ENCODE assay signal across 16 cellular contexts in the genomic region with DNA sequence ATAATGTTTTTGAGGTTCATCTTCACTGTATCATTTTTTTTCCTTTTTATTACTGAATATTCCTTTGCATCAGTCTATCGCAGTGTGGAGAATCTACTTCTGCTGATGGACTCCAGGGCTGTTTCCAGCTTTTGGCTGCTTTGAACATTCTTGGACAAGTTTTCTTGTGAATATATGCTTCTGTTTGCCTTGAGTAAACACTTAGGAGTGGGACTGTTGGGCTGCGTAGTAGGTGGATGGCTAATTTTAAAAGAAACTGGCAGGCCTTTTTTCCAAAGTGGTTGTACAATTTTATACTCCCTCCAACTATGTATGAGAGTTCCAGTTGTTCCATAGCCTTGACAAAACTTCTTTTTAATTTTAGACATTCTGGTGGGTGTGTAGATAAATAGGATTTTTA.
DNase-seq lines count a peak whose midpoint lies in the region; TF ChIP-seq lines count a peak whose summit lies in the region.
"Had no signal": no experiment of that assay in that cellular context is flagged by ENCODE, and none has a peak within 500 bp of the region (broad histone marks: within the 10 kb centered on the region; RNA-seq: fewer than 3 reads in every experiment).

No MANE protein-coding gene starts in this region.

- TF ChIP-seq CTCF in ascending aorta (IDR thresholded peaks at IDR 0.05) (no peak), tibial artery (IDR thresholded peaks at IDR 0.05) (no peak)

- H2BK5ac ChIP-seq in mesenchymal stem cell (ENCODE audit: low read depth, low read length, poor library complexity, severe bottlenecking), result no peak overlapping the region

- H4K91ac ChIP-seq in mesenchymal stem cell (ENCODE audit: low read length), result no peak overlapping the region

- H3K9me3 ChIP-seq in ascending aorta, result no peaks in the 10 kb centered on the region
- H3K9me3 ChIP-seq in mesenchymal stem cell (ENCODE audit: control insufficient read depth, low read length), result no peaks in the 10 kb centered on the region
- H3K9me3 ChIP-seq in tibial artery, result no peaks in the 10 kb centered on the region
- H3K9me3 ChIP-seq in GM23248 (ENCODE audit: low read depth), result no peaks in the 10 kb centered on the region
- H3K9me3 ChIP-seq: Caco-2 had no signal

- H3K23ac ChIP-seq in mesenchymal stem cell (ENCODE audit: low read length in 2 of 2), result no peak overlapping the region

- intact Hi-C loops in ascending aorta (cut with DNase I) (no loop called here), tibial artery (cut with DNase I; ENCODE audit: low total_unique reads) (no loop called here)

- no peak overlapping the region for H4K8ac ChIP-seq in mesenchymal stem cell (ENCODE audit: low read length)

- 95% methylated on average over 1 of the region's 2 CpGs for WGBS in mesenchymal stem cell
- 94 to 96% methylated on average over 2 of the region's 2 CpGs for WGBS in GM23248 (ENCODE audit: low coverage in 1 of 2, low lambda C conversion rate in 2 of 2, missing lambda C conversion rate in 2 of 2), 2 experiments

- H2BK120ac ChIP-seq in mesenchymal stem cell (ENCODE audit: low read depth, low read length), result no peak overlapping the region

- no peak overlapping the region for H3K18ac ChIP-seq in mesenchymal stem cell (ENCODE audit: low read depth in 1 of 2, low read length in 2 of 2)

- H2AK5ac ChIP-seq in mesenchymal stem cell (ENCODE audit: low read length, severe bottlenecking), result no peak overlapping the region

- H4K20me1 ChIP-seq in GM23248 (ENCODE audit: insufficient read depth), result no peaks in the 10 kb centered on the region

- H2AFZ ChIP-seq in mesenchymal stem cell (ENCODE audit: low read depth, low read length) (no peak overlapping the region), GM23248 (no peak overlapping the region)

- no peak overlapping the region for H2BK15ac ChIP-seq in mesenchymal stem cell (ENCODE audit: low read depth, poor library complexity, severe bottlenecking)

- H3K4ac ChIP-seq in mesenchymal stem cell (ENCODE audit: low read depth in 1 of 2, low read length in 2 of 2), result no peak overlapping the region

- peak overlapping the region; percentile 73 to 74 for H3K27ac ChIP-seq in ascending aorta
- no peak overlapping the region for H3K27ac ChIP-seq in mesenchymal stem cell (ENCODE audit: low read length, poor library complexity, severe bottlenecking)
- H3K27ac ChIP-seq in tibial artery, result peak overlapping the region; percentile 23 to 60
- H3K27ac ChIP-seq in GM23248, result no peak overlapping the region
- H3K27ac ChIP-seq: C4-2B had no signal

- H3K36me3 ChIP-seq in ascending aorta (no peaks in the 10 kb centered on the region), mesenchymal stem cell (ENCODE audit: control insufficient read depth in 1 of 2, insufficient read depth in 2 of 2, low read depth in 1 of 2, low read length in 2 of 2) (no peaks in the 10 kb centered on the region), tibial artery (no peaks in the 10 kb centered on the region), GM23248 (ENCODE audit: low read depth) (no peaks in the 10 kb centered on the region)

- no peaks in the 10 kb centered on the region for H3K9me2 ChIP-seq in GM23248 (ENCODE audit: insufficient read depth)

- H3K14ac ChIP-seq in mesenchymal stem cell (ENCODE audit: low read length in 2 of 2), result no peak overlapping the region

- in situ Hi-C loops in GM23248 (cut with MboI), result no loop called here

- H3K79me1 ChIP-seq in mesenchymal stem cell (replicated peaks; ENCODE audit: low read length, poor library complexity, severe bottlenecking), result no peaks in the 10 kb centered on the region

- H3K9ac ChIP-seq in mesenchymal stem cell (ENCODE audit: low read length) (peak overlapping the region; percentile 61), GM23248 (no peak overlapping the region)

- H3K4me3 ChIP-seq in ascending aorta (no peak overlapping the region), mesenchymal stem cell (ENCODE audit: insufficient read depth in 1 of 2, low read depth in 1 of 2, low read length in 2 of 2) (no peak overlapping the region), tibial artery (no peak overlapping the region), GM23248 (no peak overlapping the region)
- H3K4me3 ChIP-seq: GM12878 had no signal

- peaks cover 8% of the 10 kb centered on the region for H3F3A ChIP-seq in GM23248 (ENCODE audit: insufficient read depth)

- H3K4me2 ChIP-seq in mesenchymal stem cell (ENCODE audit: low read length, poor library complexity, severe bottlenecking), result no peak overlapping the region
- H3K4me2 ChIP-seq in GM23248 (ENCODE audit: unreplicated experiment), result no peak overlapping the region

- H3K4me1 ChIP-seq in ascending aorta, result peaks cover 3 to 30% of the 10 kb centered on the region in 2 donors
- H3K4me1 ChIP-seq in mesenchymal stem cell (ENCODE audit: control insufficient read depth, insufficient read depth, low read depth, low read length), result peaks cover 4% of the 10 kb centered on the region
- peaks cover 0 to 45% (median 9%) of the 10 kb centered on the region in 4 donors for H3K4me1 ChIP-seq in tibial artery
- peaks cover 17% of the 10 kb centered on the region for H3K4me1 ChIP-seq in GM23248 (ENCODE audit: insufficient read depth)

- DNase-seq in ascending aorta (ENCODE audit: low spot score in 2 of 2) (no peak), mesenchymal stem cell (no peak), tibial artery (no peak), NCI-H1436 treated with DMSO at 0.1 percent for 48 hours (lab: John Stamatoyannopoulos, UW) (no peak), GM23248 (no peak), NCI-H146 treated with DMSO at 0.1 percent for 48 hours (lab: John Stamatoyannopoulos, UW; ENCODE audit: unreplicated experiment) (no peak), SIG-M5 (lab: John Stamatoyannopoulos, UW) (no peak)
- DNase-seq: ACHN; Caco-2; CD4-positive, alpha-beta T cell; DMS79 treated with DMSO at 0.1 percent for 48 hours; GF-D8; H9; IMR-90 had no signal

- no peaks in the 10 kb centered on the region for H3K79me2 ChIP-seq in GM23248 (ENCODE audit: insufficient read depth)

- H2BK12ac ChIP-seq in mesenchymal stem cell (ENCODE audit: low read length in 2 of 2), result no peak overlapping the region

- H3K27me3 ChIP-seq in ascending aorta, result no peaks in the 10 kb centered on the region
- H3K27me3 ChIP-seq in mesenchymal stem cell (ENCODE audit: control insufficient read depth in 1 of 2, insufficient read depth in 1 of 2, low read length in 2 of 2), result peaks cover 0 to 9% of the 10 kb centered on the region in 2 experiments
- H3K27me3 ChIP-seq in tibial artery, result no peaks in the 10 kb centered on the region
- no peaks in the 10 kb centered on the region for H3K27me3 ChIP-seq in GM23248 (replicated peaks; ENCODE audit: insufficient read depth)

Comparison
In these comparisons a context has a peak if more than half of its experiments do, and no peak if none do; other contexts are left out.
1. H3K27ac ChIP-seq: peak in ascending aorta (2 of 2) and tibial artery (2 of 2); none in mesenchymal stem cell (single experiment) and GM23248 (single experiment).